Comparison of ENCODE assay signal across 1 cellular context in the genomic region with DNA sequence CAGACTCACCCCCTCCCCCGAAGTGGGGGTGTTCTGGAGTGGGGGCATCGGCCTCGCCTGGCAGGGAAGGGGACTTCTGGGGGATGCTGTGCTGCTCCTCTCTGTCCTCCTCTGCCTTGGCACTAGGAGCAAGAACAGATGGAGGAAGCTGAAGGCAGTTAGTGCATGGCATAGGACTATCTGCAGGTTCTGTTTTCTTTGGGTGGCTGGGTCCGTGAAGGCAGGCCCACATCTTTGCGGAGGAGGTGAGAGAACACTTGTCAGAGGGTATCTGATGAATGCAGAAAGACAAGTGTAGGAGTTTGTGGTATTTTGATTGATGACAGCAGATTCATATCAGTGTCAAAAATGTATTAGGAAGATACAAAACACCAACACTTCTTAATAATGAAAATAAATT.
TF ChIP-seq lines count a peak whose summit lies in the region.

No MANE protein-coding gene starts in this region.

TF ChIP-seq in K562, 482 proteins besides CTCF, POLR2A, EP300 and RAD21 (continued from another document):
- TF ChIP-seq, protein P1, sequence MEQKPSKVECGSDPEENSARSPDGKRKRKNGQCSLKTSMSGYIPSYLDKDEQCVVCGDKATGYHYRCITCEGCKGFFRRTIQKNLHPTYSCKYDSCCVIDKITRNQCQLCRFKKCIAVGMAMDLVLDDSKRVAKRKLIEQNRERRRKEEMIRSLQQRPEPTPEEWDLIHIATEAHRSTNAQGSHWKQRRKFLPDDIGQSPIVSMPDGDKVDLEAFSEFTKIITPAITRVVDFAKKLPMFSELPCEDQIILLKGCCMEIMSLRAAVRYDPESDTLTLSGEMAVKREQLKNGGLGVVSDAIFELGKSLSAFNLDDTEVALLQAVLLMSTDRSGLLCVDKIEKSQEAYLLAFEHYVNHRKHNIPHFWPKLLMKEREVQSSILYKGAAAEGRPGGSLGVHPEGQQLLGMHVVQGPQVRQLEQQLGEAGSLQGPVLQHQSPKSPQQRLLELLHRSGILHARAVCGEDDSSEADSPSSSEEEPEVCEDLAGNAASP (IDR thresholded peaks at IDR 0.05), result no peak
- TF ChIP-seq CREBBP (IDR thresholded peaks at IDR 0.05; ENCODE audit: low read depth, low read length), result no peak
- no peak for TF ChIP-seq FOXJ2 (tag; IDR thresholded peaks at IDR 0.05)
